In the genomic region with DNA sequence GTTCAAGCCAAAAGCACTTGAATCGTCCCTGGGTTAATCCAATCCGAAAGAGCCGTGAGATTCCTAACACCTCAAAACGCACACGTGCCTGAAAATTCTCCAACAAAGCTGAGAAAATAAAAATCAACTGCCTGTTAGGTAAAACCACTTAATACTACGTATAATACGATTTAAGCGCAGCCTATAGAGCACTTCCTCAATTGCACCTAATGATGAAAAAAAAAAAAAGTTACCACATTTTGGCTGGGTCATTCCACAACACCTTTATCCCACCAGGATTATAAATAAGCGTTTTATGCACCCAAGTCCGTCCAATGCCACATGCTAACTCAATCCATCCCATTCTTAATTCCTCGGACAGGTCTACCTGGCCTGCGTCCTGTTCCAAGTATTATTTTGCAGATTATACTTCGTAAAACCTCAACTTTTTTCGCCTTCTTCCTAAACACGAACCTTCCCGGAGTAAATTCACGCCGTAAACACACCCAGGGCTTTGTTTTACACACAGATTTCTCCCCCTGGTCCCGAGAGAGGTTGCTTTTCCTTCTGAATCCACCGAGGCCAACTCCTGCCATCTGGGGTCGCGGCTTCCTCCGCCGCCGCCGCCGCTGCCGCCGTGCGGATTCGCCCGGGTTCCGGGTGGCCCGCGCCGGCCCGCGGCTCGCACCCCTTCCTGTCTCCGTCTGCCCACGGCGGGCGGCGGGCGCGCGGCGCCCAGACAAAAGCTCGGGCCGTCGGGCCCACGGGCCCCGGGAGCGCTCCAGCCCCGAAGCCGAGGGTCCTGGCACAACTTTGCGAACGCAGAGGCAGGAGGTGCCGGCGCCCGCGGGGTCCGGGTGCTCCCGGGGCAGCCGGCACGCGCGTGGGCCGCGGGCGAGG, we compare ENCODE assay signal across 8 cellular contexts.
DNase-seq lines count a peak whose midpoint lies in the region; ATAC-seq and TF ChIP-seq lines count a peak whose summit lies in the region.

No MANE protein-coding gene starts in this region.

- TF ChIP-seq CTCF in GM06990 (IDR thresholded peaks at IDR 0.05; ENCODE audit: insufficient read depth, low read length, poor library complexity, severe bottlenecking) (no peak), Loucy (conservative IDR thresholded peaks at IDR 0.05; ENCODE audit: low read length) (no peak), epithelial cell of esophagus (IDR thresholded peaks at IDR 0.05; ENCODE audit: insufficient read depth, low read depth, low read length, missing control alignments) (no peak), neutrophil (IDR thresholded peaks at IDR 0.05) (peak; percentile 13)
- no peak for TF ChIP-seq CTCF in activated CD8-positive, alpha-beta T cell treated with anti-CD3 and anti-CD28 coated beads for 36 hours (IDR thresholded peaks at IDR 0.05)

- POLR2A ChIA-PET in activated CD8-positive, alpha-beta T cell treated with anti-CD3 and anti-CD28 coated beads for 36 hours (lab: Charles Lee), result interaction anchor here (0.7 to 1.3 kb wide), 3 partner anchors 11 to 1491 kb away, joined by 3 to 5 read pairs (median 3); no protein-coding TSS in a partner anchor

- DNase-seq in GM06990 (ENCODE audit: extremely low read depth, insufficient read length) (peak; percentile 65), H7 (peak; percentile 76), epithelial cell of esophagus (ENCODE audit: low read depth) (peak; percentile 22), NCI-H2196 treated with DMSO at 0.1 percent for 48 hours (lab: John Stamatoyannopoulos, UW; ENCODE audit: unreplicated experiment) (no peak), NCI-H2029 (lab: John Stamatoyannopoulos, UW) (no peak)
- peak; percentile 51 for DNase-seq in activated CD8-positive, alpha-beta T cell treated with anti-CD3 and anti-CD28 coated beads for 36 hours

- H3K9me2 ChIP-seq in Loucy (replicated peaks; ENCODE audit: low read depth, low read length), result no peaks in the 10 kb centered on the region

- H3F3A ChIP-seq in Loucy (ENCODE audit: low read depth), result peaks cover 11% of the 10 kb centered on the region; the same call in 1 of the 2 replicates

- peak overlapping the region; percentile 89 for H3K27ac Mint-ChIP-seq in activated CD8-positive, alpha-beta T cell treated with anti-CD3 and anti-CD28 coated beads for 36 hours

- peaks cover 37% of the 10 kb centered on the region for H3K4me1 Mint-ChIP-seq in activated CD8-positive, alpha-beta T cell treated with anti-CD3 and anti-CD28 coated beads for 36 hours (ENCODE audit: low read depth)

- H3K27me3 Mint-ChIP-seq in activated CD8-positive, alpha-beta T cell treated with anti-CD3 and anti-CD28 coated beads for 36 hours, result no peaks in the 10 kb centered on the region

- peak overlapping the region; percentile 96 for H3K4me2 ChIP-seq in Loucy (ENCODE audit: low read depth, low read length, poor library complexity, severe bottlenecking)

- peaks cover 24% of the 10 kb centered on the region for H3K4me1 ChIP-seq in Loucy (ENCODE audit: insufficient read depth, low read length, poor library complexity, severe bottlenecking)
- peaks cover 30 to 31% of the 10 kb centered on the region in 2 experiments for H3K4me1 ChIP-seq in neutrophil (ENCODE audit: control insufficient read depth in 1 of 2, insufficient read depth in 1 of 2, low read depth in 1 of 2, low read length in 1 of 2)

- peaks cover 60% of the 10 kb centered on the region for H3K79me2 ChIP-seq in Loucy (ENCODE audit: insufficient read depth, low read length)

- no peak for ATAC-seq in activated CD8-positive, alpha-beta T cell treated with anti-CD3 and anti-CD28 coated beads for 36 hours

- H3K4me3 Mint-ChIP-seq in activated CD8-positive, alpha-beta T cell treated with anti-CD3 and anti-CD28 coated beads for 36 hours, result peak overlapping the region; percentile 93

- peaks cover 7% of the 10 kb centered on the region for H3K36me3 ChIP-seq in GM06990 (ENCODE audit: control insufficient read depth, insufficient read depth, low read length)
- peaks cover 2% of the 10 kb centered on the region; the same call in 1 of the 2 replicates for H3K36me3 ChIP-seq in H7 (replicated peaks; ENCODE audit: control insufficient read depth, insufficient read depth, low read length)
- H3K36me3 ChIP-seq in Loucy (ENCODE audit: insufficient read depth, low read length), result peaks cover 5% of the 10 kb centered on the region; the same call in 1 of the 2 replicates
- no peaks in the 10 kb centered on the region for H3K36me3 ChIP-seq in neutrophil

- H3K27me3 ChIP-seq in GM06990 (replicated peaks; ENCODE audit: control insufficient read depth, insufficient read depth, low read length), result no peaks in the 10 kb centered on the region
- no peaks in the 10 kb centered on the region for H3K27me3 ChIP-seq in H7 (ENCODE audit: control insufficient read depth, insufficient read depth, low read length)
- no peaks in the 10 kb centered on the region for H3K27me3 ChIP-seq in Loucy (ENCODE audit: insufficient read depth, low read length, poor library complexity, severe bottlenecking)
- peaks cover 15% of the 10 kb centered on the region for H3K27me3 ChIP-seq in neutrophil

- intact Hi-C loops in activated CD8-positive, alpha-beta T cell treated with anti-CD3 and anti-CD28 coated beads for 36 hours (cut with micrococcal nuclease), result loop anchor here (10.0 kb wide), 1 partner anchor 111 kb away; a partner anchor contains a TSS

- no peaks in the 10 kb centered on the region for H3K9me3 ChIP-seq in Loucy (ENCODE audit: insufficient read depth, low read depth, low read length)
- H3K9me3 ChIP-seq in neutrophil, result no peaks in the 10 kb centered on the region

- H3K27ac ChIP-seq in neutrophil, result peak overlapping the region; percentile 67

- H3K36me3 Mint-ChIP-seq in activated CD8-positive, alpha-beta T cell treated with anti-CD3 and anti-CD28 coated beads for 36 hours (ENCODE audit: low read depth), result peaks cover 19% of the 10 kb centered on the region

- 0 out of 2 replicates have a peak overlapping the region, but pooled peaks have one; percentile 25 for H2AFZ ChIP-seq in Loucy (ENCODE audit: low read length)

- no peaks in the 10 kb centered on the region for H3K9me3 Mint-ChIP-seq in activated CD8-positive, alpha-beta T cell treated with anti-CD3 and anti-CD28 coated beads for 36 hours

- H4K20me1 ChIP-seq in Loucy (ENCODE audit: insufficient read depth, low read length, poor library complexity, severe bottlenecking), result peaks cover 40% of the 10 kb centered on the region

- peak overlapping the region; percentile 73 for H3K4me3 ChIP-seq in GM06990 (replicated peaks; ENCODE audit: low read depth, low read length)
- peak overlapping the region; percentile 53 for H3K4me3 ChIP-seq in H7 (ENCODE audit: insufficient read depth, low read depth, low read length)
- H3K4me3 ChIP-seq in Loucy (ENCODE audit: low read length, poor library complexity, severe bottlenecking), result peak overlapping the region; percentile 84
- H3K4me3 ChIP-seq in epithelial cell of esophagus (ENCODE audit: low read length), result peak overlapping the region; percentile 76
- peak overlapping the region; percentile 59 to 64 for H3K4me3 ChIP-seq in neutrophil (ENCODE audit: low read depth in 1 of 2, low read length in 1 of 2)

- peak overlapping the region; percentile 74 for H3K9ac ChIP-seq in Loucy (ENCODE audit: low read depth, low read length, poor library complexity, severe bottlenecking)

- CTCF ChIA-PET in activated CD8-positive, alpha-beta T cell treated with anti-CD3 and anti-CD28 coated beads for 36 hours (lab: Charles Lee), result interaction anchor here (0.8 to 1.2 kb wide), 2 partner anchors 23 to 328 kb away, joined by 4 to 7 read pairs; no protein-coding TSS in a partner anchor

Comparison
In these comparisons a context has a peak if more than half of its experiments do, and no peak if none do; other contexts are left out.
1. DNase-seq: peak in GM06990 (single experiment), H7 (single experiment), activated CD8-positive, alpha-beta T cell treated with anti-CD3 and anti-CD28 coated beads for 36 hours (single experiment) and epithelial cell of esophagus (single experiment); none in NCI-H2196 treated with DMSO at 0.1 percent for 48 hours (single experiment) and NCI-H2029 (single experiment).
2. Peak in every context shown above with its lines, with median percentiles within 50 percentile points of each other: H3K4me3 ChIP-seq.